Comparison of ENCODE assay signal across 19 cellular contexts in the genomic region with DNA sequence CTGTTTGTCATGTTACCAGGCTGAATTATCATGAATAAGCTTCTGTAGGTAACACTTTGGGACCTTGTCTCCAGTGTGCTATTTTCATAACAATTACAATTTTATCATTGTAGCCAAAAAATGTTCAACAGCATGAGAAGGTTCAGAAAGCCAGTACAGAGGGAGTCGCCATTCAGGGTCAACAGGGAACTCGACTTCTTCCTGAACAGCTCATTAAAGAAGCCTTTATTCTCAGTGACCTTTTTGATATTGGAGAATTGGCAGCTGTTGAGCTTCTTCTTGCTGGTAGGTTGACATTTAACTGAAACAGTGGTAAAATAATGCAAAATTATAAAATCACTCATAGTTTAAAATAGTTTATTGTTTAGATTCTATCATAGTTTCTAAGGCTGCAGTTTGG. TPM values are rescaled to one million over a fixed set of nuclear protein-coding genes. Genes with fewer than 3 reads are reported as not detected.
DNase-seq lines count a peak whose midpoint lies in the region; ATAC-seq, FAIRE-seq and TF ChIP-seq lines count a peak whose summit lies in the region.
"Had no signal": no experiment of that assay in that cellular context is flagged by ENCODE, and none has a peak within 500 bp of the region (broad histone marks: within the 10 kb centered on the region; RNA-seq: fewer than 3 reads in every experiment).

No MANE protein-coding gene starts in this region.

- no peaks in the 10 kb centered on the region for H3K9me3 ChIP-seq in SJCRH30 (replicated peaks)

- peaks cover 18% of the 10 kb centered on the region for H3K4me1 Mint-ChIP-seq in memory B cell
- H3K4me1 Mint-ChIP-seq: H9 had no signal

- peaks cover 25% of the 10 kb centered on the region for H3K36me3 Mint-ChIP-seq in memory B cell

- ATAC-seq in memory B cell (ENCODE audit: low read depth) (no peak), GM21786 (IDR thresholded peaks at IDR 0.05; ENCODE audit: unreplicated experiment) (no peak), GM21825 (IDR thresholded peaks at IDR 0.05; ENCODE audit: unreplicated experiment) (no peak)
- ATAC-seq: HepG2 had no signal

- FAIRE-seq in GM12892 (lab: Jason Lieb, UNC): peak; percentile 36
- FAIRE-seq: GM19239, H1, HepG2 had no signal

- peaks cover 3% of the 10 kb centered on the region for H3K9me3 Mint-ChIP-seq in memory B cell
- H3K9me3 Mint-ChIP-seq: CD4-positive, alpha-beta T cell; H9 had no signal

- DNase-seq in GM12892 (ENCODE audit: insufficient read length) (no peak), SJCRH30 (peak in 1 of 2 experiments; percentile 56), memory B cell (ENCODE audit: low spot score in 2 of 2) (no peak), NCI-H524 (lab: John Stamatoyannopoulos, UW) (no peak), RKO (ENCODE audit: low spot score) (no peak)
- DNase-seq: ACHN; CD4-positive, alpha-beta T cell; DMS153; DMS79; GF-D8; H9; KBM-7 had no signal

- no peaks in the 10 kb centered on the region for H3K27me3 Mint-ChIP-seq in memory B cell
- H3K27me3 Mint-ChIP-seq: CD4-positive, alpha-beta T cell; IgD-negative memory B cell had no signal

- H3K4me3 Mint-ChIP-seq in memory B cell: no peak overlapping the region
- H3K4me3 Mint-ChIP-seq: CD4-positive, alpha-beta T cell; H9 had no signal

- TF ChIP-seq POLR2A in GM12892 (IDR thresholded peaks at IDR 0.05; ENCODE audit: low read depth, low read length): no peak

- no peak overlapping the region for H3K4me3 ChIP-seq in SJCRH30

- peak overlapping the region; percentile 10 for H3K27ac Mint-ChIP-seq in memory B cell
- H3K27ac Mint-ChIP-seq: CD4-positive, alpha-beta T cell had no signal

- H3K4me1 ChIP-seq in SJCRH30: peaks cover 3% of the 10 kb centered on the region

- peaks cover 81% of the 10 kb centered on the region for H3K36me3 ChIP-seq in SJCRH30

- no peaks in the 10 kb centered on the region for H3K27me3 ChIP-seq in SJCRH30

- peak overlapping the region; percentile 12; the same call in 1 of the 2 replicates for H3K27ac ChIP-seq in SJCRH30
- H3K27ac ChIP-seq: C4-2B had no signal

RNA-seq across cellular contexts. Expression of gene NUP205, which starts 15.8 kb away (rescaled TPM):
- polyA plus RNA-seq in GM12892 (2012; ENCODE audit: missing spikeins): 70.5 TPM
- total RNA-seq in SJCRH30 (2014; rRNA removed; shearing (Covaris generic)): 210 and 212 TPM in 2 replicates
